Comparison of ENCODE assay signal across 8 cellular contexts in genomic region chr17:28718990-28719433, GRCh38. TPM values are rescaled to one million over a fixed set of nuclear protein-coding genes. Genes with fewer than 3 reads are reported as not detected.
DNase-seq lines count a peak whose midpoint lies in the region; ATAC-seq and TF ChIP-seq lines count a peak whose summit lies in the region.

No MANE protein-coding gene starts in this region.

- peaks cover 31 to 51% (median 41%) of the 10 kb centered on the region in 3 donors for H3K4me1 Mint-ChIP-seq in naive B cell

- DNase-seq in AG10803 (ENCODE audit: low read depth) (no peak), caudate nucleus (lab: John Stamatoyannopoulos, UW) (no peak), naive B cell (no peak), GDM1 (lab: John Stamatoyannopoulos, UW) (no peak), GM20000 (ENCODE audit: low spot score) (no peak), NCI-H187 (lab: John Stamatoyannopoulos, UW) (no peak)

- H3K27ac Mint-ChIP-seq in naive B cell = peak overlapping the region; percentile 96 to 99 (median 98)

- ATAC-seq in HG03280 (IDR thresholded peaks at IDR 0.05; ENCODE audit: unreplicated experiment) (peak; percentile 1), naive B cell (ENCODE audit: low read depth in 2 of 2) (no peak), GM21447 (IDR thresholded peaks at IDR 0.05; ENCODE audit: unreplicated experiment) (no peak)

- no peaks in the 10 kb centered on the region for H3K27me3 Mint-ChIP-seq in naive B cell

- H3K4me3 ChIP-seq in AG10803 (ENCODE audit: low read length) = peak overlapping the region; percentile 41

- peak overlapping the region; percentile 84 for H3K27ac ChIP-seq in caudate nucleus (ENCODE audit: low read depth, low read length)

- peaks cover 2 to 10% of the 10 kb centered on the region in 2 donors for H3K36me3 Mint-ChIP-seq in naive B cell

- TF ChIP-seq CTCF in AG10803 (conservative IDR thresholded peaks at IDR 0.05; ENCODE audit: low read length) = no peak
- no peak for TF ChIP-seq CTCF in GM20000 (IDR thresholded peaks at IDR 0.05; ENCODE audit: extremely low read depth, missing control alignments)

- H3K9me3 Mint-ChIP-seq in naive B cell = no peaks in the 10 kb centered on the region

- H3K4me3 Mint-ChIP-seq in naive B cell = peak overlapping the region; percentile 92 to 100 (median 99)

RNA-seq across cellular contexts. Expression of gene RPL23A, which starts 0.8 kb away (rescaled TPM):
- 1,000 to 10,000 TPM; 5,077 to 6,780 (median 5,627) TPM for polyA plus RNA-seq in naive B cell (ENCODE audit: low read depth in 6 of 6)

RNA-seq across cellular contexts. Expression of gene RAB34, which starts 1.3 kb away (rescaled TPM):
- polyA plus RNA-seq in naive B cell (ENCODE audit: low read depth in 6 of 6) = 10 to 100 TPM; 11.6 to 22.6 (median 18.2) TPM

RNA-seq across cellular contexts. Expression of gene TLCD1, which starts 7.0 kb away (rescaled TPM):
- polyA plus RNA-seq in naive B cell (ENCODE audit: low read depth in 6 of 6) = 1 to 10 TPM in 1 of 6 donors, under 1 TPM in 1, not detected in 4; 0.93 to 1.2 TPM

RNA-seq across cellular contexts. Expression of gene PROCA1, which starts 7.3 kb away (rescaled TPM):
- 1 to 10 TPM in 3 of 6 donors, under 1 TPM in 2, not detected in 1; 0.29 to 2.3 (median 1.1) TPM for polyA plus RNA-seq in naive B cell (ENCODE audit: low read depth in 6 of 6)

RNA-seq across cellular contexts. Expression of gene NEK8, which starts 9.6 kb away (rescaled TPM):
- 10 to 100 TPM; 14.5 to 26.1 (median 19.6) TPM for polyA plus RNA-seq in naive B cell (ENCODE audit: low read depth in 6 of 6)
